Comparison of ENCODE assay signal across 1 cellular context in genomic region chr18:3652380-3653262, GRCh38.
A peak's percentile ranks its signal among the peaks of the same experiment; 100 is the strongest.
TF ChIP-seq lines count a peak whose summit lies in the region.

No MANE protein-coding gene starts in this region.

TF ChIP-seq in HepG2, 621 proteins besides CTCF, POLR2A, EP300 and RAD21 (continued from another document and continues in another):
- TF ChIP-seq, protein P1, sequence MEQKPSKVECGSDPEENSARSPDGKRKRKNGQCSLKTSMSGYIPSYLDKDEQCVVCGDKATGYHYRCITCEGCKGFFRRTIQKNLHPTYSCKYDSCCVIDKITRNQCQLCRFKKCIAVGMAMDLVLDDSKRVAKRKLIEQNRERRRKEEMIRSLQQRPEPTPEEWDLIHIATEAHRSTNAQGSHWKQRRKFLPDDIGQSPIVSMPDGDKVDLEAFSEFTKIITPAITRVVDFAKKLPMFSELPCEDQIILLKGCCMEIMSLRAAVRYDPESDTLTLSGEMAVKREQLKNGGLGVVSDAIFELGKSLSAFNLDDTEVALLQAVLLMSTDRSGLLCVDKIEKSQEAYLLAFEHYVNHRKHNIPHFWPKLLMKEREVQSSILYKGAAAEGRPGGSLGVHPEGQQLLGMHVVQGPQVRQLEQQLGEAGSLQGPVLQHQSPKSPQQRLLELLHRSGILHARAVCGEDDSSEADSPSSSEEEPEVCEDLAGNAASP (CRISPR knock-in tag; IDR thresholded peaks at IDR 0.05; ENCODE audit: borderline replicate concordance) = peak; percentile 13; the same call in 1 of the 2 replicates
- TF ChIP-seq THAP11 (CRISPR knock-in tag; IDR thresholded peaks at IDR 0.05) (0 out of 2 replicates have a peak, but pooled peaks have one; percentile 4), HNF4G (IDR thresholded peaks at IDR 0.05; ENCODE audit: borderline replicate concordance, low read depth, low read length) (no peak), HNF4G (CRISPR knock-in tag; IDR thresholded peaks at IDR 0.05; ENCODE audit: borderline replicate concordance, low read depth) (no peak), ZNF180 (CRISPR knock-in tag; IDR thresholded peaks at IDR 0.05; ENCODE audit: borderline replicate concordance, low read depth) (no peak), NCOA2 (CRISPR knock-in tag; IDR thresholded peaks at IDR 0.05) (peak; percentile 51; the same call in 1 of the 2 replicates), ELF3 (CRISPR knock-in tag; IDR thresholded peaks at IDR 0.05) (peak; percentile 36; the same call in 1 of the 2 replicates), PPARG (CRISPR knock-in tag; conservative IDR thresholded peaks at IDR 0.05) (peak; percentile 94), ZBTB4 (CRISPR knock-in tag; IDR thresholded peaks at IDR 0.05; ENCODE audit: borderline replicate concordance) (no peak), ZNF350 (CRISPR knock-in tag; IDR thresholded peaks at IDR 0.05; ENCODE audit: borderline replicate concordance, low read depth) (peak; percentile 35; the same call in 1 of the 2 replicates), PTBP1 (IDR thresholded peaks at IDR 0.05; ENCODE audit: low read depth, low read length, poor library complexity, severe bottlenecking) (no peak), AHR (CRISPR knock-in tag; IDR thresholded peaks at IDR 0.05) (no peak), POLR2AphosphoS5 (IDR thresholded peaks at IDR 0.05; ENCODE audit: low read depth, low read length) (no peak), ZBTB7A (CRISPR knock-in tag; IDR thresholded peaks at IDR 0.05) (no peak), ZNF777 (CRISPR knock-in tag; IDR thresholded peaks at IDR 0.05) (no peak), ELF1 (CRISPR knock-in tag; IDR thresholded peaks at IDR 0.05) (no peak), HHEX (CRISPR knock-in tag; IDR thresholded peaks at IDR 0.05) (no peak), CEBPB (IDR thresholded peaks at IDR 0.05; ENCODE audit: borderline replicate concordance, low read depth, low read length) (peak; percentile 24; the same call in 1 of the 2 replicates), TARDBP (CRISPR knock-in tag; IDR thresholded peaks at IDR 0.05) (no peak), ARNT2 (CRISPR knock-in tag; IDR thresholded peaks at IDR 0.05; ENCODE audit: low read depth) (no peak), PHF8 (CRISPR knock-in tag; IDR thresholded peaks at IDR 0.05) (no peak), ZBTB44 (CRISPR knock-in tag; IDR thresholded peaks at IDR 0.05) (no peak), HNRNPH1 (optimal IDR thresholded peaks at IDR 0.05; ENCODE audit: low read depth, low read length) (no peak), ZNF737 (CRISPR knock-in tag; IDR thresholded peaks at IDR 0.05; ENCODE audit: borderline replicate concordance) (no peak), ZNF335 (CRISPR knock-in tag; IDR thresholded peaks at IDR 0.05) (peak; percentile 67; the same call in 1 of the 2 replicates), ZNF704 (CRISPR knock-in tag; IDR thresholded peaks at IDR 0.05; ENCODE audit: borderline replicate concordance) (no peak), ZFX (CRISPR knock-in tag; IDR thresholded peaks at IDR 0.05; ENCODE audit: low read depth) (peak; percentile 36; the same call in 1 of the 2 replicates), E2F5 (CRISPR knock-in tag; conservative IDR thresholded peaks at IDR 0.05) (no peak), NFRKB (IDR thresholded peaks at IDR 0.05) (no peak), HCFC1 (IDR thresholded peaks at IDR 0.05; ENCODE audit: low read depth, low read length) (no peak), ARID2 (CRISPR knock-in tag; IDR thresholded peaks at IDR 0.05; ENCODE audit: borderline replicate concordance) (no peak), HMG20B (CRISPR knock-in tag; conservative IDR thresholded peaks at IDR 0.05) (peak; percentile 41; the same call in 1 of the 2 replicates), MAFF (IDR thresholded peaks at IDR 0.05; ENCODE audit: low read depth, low read length) (peak; percentile 92), EHMT2 (IDR thresholded peaks at IDR 0.05; ENCODE audit: borderline replicate concordance, low read depth, low read length) (no peak), CENPBD1 (CRISPR knock-in tag; IDR thresholded peaks at IDR 0.05; ENCODE audit: borderline replicate concordance, low read depth) (no peak), ZSCAN21 (CRISPR knock-in tag; IDR thresholded peaks at IDR 0.05; ENCODE audit: borderline replicate concordance) (no peak), NCOA5 (CRISPR knock-in tag; IDR thresholded peaks at IDR 0.05) (no peak), ZNF577 (CRISPR knock-in tag; IDR thresholded peaks at IDR 0.05; ENCODE audit: borderline replicate concordance, low read depth) (no peak), ZNF781 (CRISPR knock-in tag; IDR thresholded peaks at IDR 0.05; ENCODE audit: borderline replicate concordance, not compliant biosample characterization) (no peak), BRD4 (CRISPR knock-in tag; IDR thresholded peaks at IDR 0.05) (no peak), RNF2 (conservative IDR thresholded peaks at IDR 0.05; ENCODE audit: low read depth) (no peak), PLRG1 (conservative IDR thresholded peaks at IDR 0.05) (no peak)
- TF ChIP-seq, protein P2, sequence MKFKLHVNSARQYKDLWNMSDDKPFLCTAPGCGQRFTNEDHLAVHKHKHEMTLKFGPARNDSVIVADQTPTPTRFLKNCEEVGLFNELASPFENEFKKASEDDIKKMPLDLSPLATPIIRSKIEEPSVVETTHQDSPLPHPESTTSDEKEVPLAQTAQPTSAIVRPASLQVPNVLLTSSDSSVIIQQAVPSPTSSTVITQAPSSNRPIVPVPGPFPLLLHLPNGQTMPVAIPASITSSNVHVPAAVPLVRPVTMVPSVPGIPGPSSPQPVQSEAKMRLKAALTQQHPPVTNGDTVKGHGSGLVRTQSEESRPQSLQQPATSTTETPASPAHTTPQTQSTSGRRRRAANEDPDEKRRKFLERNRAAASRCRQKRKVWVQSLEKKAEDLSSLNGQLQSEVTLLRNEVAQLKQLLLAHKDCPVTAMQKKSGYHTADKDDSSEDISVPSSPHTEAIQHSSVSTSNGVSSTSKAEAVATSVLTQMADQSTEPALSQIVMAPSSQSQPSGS (CRISPR knock-in tag; IDR thresholded peaks at IDR 0.05) = 0 out of 2 replicates have a peak, but pooled peaks have one; percentile 17
- TF ChIP-seq, protein P3, sequence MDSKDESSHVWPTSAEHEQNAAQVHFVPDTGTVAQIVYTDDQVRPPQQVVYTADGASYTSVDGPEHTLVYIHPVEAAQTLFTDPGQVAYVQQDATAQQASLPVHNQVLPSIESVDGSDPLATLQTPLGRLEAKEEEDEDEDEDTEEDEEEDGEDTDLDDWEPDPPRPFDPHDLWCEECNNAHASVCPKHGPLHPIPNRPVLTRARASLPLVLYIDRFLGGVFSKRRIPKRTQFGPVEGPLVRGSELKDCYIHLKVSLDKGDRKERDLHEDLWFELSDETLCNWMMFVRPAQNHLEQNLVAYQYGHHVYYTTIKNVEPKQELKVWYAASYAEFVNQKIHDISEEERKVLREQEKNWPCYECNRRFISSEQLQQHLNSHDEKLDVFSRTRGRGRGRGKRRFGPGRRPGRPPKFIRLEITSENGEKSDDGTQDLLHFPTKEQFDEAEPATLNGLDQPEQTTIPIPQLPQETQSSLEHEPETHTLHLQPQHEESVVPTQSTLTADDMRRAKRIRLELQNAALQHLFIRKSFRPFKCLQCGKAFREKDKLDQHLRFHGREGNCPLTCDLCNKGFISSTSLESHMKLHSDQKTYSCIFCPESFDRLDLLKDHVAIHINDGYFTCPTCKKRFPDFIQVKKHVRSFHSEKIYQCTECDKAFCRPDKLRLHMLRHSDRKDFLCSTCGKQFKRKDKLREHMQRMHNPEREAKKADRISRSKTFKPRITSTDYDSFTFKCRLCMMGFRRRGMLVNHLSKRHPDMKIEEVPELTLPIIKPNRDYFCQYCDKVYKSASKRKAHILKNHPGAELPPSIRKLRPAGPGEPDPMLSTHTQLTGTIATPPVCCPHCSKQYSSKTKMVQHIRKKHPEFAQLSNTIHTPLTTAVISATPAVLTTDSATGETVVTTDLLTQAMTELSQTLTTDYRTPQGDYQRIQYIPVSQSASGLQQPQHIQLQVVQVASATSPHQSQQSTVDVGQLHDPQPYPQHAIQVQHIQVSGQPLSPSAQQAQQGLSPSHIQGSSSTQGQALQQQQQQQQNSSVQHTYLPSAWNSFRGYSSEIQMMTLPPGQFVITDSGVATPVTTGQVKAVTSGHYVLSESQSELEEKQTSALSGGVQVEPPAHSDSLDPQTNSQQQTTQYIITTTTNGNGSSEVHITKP (CRISPR knock-in tag; IDR thresholded peaks at IDR 0.05; ENCODE audit: low read depth) = peak; percentile 75; the same call in 1 of the 2 replicates
- TF ChIP-seq, protein P4, sequence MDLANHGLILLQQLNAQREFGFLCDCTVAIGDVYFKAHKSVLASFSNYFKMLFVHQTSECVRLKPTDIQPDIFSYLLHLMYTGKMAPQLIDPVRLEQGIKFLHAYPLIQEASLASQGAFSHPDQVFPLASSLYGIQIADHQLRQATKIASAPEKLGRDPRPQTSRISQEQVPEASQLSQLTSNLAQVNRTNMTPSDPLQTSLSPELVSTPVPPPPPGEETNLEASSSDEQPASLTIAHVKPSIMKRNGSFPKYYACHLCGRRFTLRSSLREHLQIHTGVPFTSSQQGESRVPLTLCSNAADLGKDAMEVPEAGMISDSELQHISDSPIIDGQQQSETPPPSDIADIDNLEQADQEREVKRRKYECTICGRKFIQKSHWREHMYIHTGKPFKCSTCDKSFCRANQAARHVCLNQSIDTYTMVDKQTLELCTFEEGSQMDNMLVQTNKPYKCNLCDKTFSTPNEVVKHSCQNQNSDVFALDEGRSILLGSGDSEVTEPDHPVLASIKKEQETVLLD (CRISPR knock-in tag; IDR thresholded peaks at IDR 0.05; ENCODE audit: low read depth) = no peak
- TF ChIP-seq, protein P5, sequence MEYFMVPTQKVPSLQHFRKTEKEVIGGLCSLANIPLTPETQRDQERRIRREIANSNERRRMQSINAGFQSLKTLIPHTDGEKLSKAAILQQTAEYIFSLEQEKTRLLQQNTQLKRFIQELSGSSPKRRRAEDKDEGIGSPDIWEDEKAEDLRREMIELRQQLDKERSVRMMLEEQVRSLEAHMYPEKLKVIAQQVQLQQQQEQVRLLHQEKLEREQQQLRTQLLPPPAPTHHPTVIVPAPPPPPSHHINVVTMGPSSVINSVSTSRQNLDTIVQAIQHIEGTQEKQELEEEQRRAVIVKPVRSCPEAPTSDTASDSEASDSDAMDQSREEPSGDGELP (IDR thresholded peaks at IDR 0.05; ENCODE audit: borderline replicate concordance, low read depth) = no peak
- TF ChIP-seq, protein P6, sequence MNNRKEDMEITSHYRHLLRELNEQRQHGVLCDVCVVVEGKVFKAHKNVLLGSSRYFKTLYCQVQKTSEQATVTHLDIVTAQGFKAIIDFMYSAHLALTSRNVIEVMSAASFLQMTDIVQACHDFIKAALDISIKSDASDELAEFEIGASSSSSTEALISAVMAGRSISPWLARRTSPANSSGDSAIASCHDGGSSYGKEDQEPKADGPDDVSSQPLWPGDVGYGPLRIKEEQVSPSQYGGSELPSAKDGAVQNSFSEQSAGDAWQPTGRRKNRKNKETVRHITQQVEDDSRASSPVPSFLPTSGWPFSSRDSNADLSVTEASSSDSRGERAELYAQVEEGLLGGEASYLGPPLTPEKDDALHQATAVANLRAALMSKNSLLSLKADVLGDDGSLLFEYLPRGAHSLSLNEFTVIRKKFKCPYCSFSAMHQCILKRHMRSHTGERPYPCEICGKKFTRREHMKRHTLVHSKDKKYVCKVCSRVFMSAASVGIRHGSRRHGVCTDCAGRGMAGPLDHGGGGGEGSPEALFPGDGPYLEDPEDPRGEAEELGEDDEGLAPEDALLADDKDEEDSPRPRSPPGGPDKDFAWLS (CRISPR knock-in tag; IDR thresholded peaks at IDR 0.05; ENCODE audit: borderline replicate concordance) = no peak
